31 cellular contexts compared by ENCODE assay signal in genomic region chr2:200791905-200792304, GRCh38.
"Had no signal": no experiment of that assay in that cellular context is flagged by ENCODE, and none has a peak within 500 bp of the region (broad histone marks: within the 10 kb centered on the region; RNA-seq: fewer than 3 reads in every experiment).

No MANE protein-coding gene starts in this region.

- H3K4me2 ChIP-seq: KMS-11, SK-N-SH had no signal

- FAIRE-seq: TTC549 had no signal

- H3K27ac ChIP-seq: ascending aorta, cardiac muscle cell, KMS-11, SJSA1 had no signal

- H3K4me3 ChIP-seq: ascending aorta, cardiac muscle cell, SJSA1 had no signal

- H3K27me3 ChIP-seq: ascending aorta, cardiac muscle cell, SJSA1 had no signal

- H3K36me3 ChIP-seq: ascending aorta, cardiac muscle cell, SJSA1 had no signal

- DNase-seq: activated CD4-positive, alpha-beta T cell treated with anti-CD3 and anti-CD28 coated beads, Interleukin-2, amount 10 ng/mL, durations not matched to agents 24 days and 14 days; activated CD4-positive, alpha-beta T cell treated with anti-CD3 and anti-CD28 coated beads, Interleukin-2, amount 50 U/mL, for 4 hours; activated CD8-positive, alpha-beta T cell treated with anti-CD3 and anti-CD28 coated beads for 36 hours; activated effector memory CD4-positive, alpha-beta T cell treated with anti-CD3 and anti-CD28 coated beads, Interleukin-2, amount 50 U/mL, for 16 hours; activated naive CD4-positive, alpha-beta T cell; activated naive CD4-positive, alpha-beta T cell treated with anti-CD3 and anti-CD28 coated beads, Interleukin-2, amount 50 U/mL, for 16 hours; activated naive CD8-positive, alpha-beta T cell treated with anti-CD3 and anti-CD28 coated beads for 36 hours; activated T-cell treated with anti-CD3 and anti-CD28 coated beads, Interleukin-2, amount 50 U/mL, for 1 hour; activated T-cell treated with anti-CD3 and anti-CD28 coated beads, Interleukin-2, amount 50 U/mL, for 72 hours; amygdala; MM.1S; MV-4-11; NCI-H1092; NCI-H1417; NCI-H146; NCI-H187; NCI-H2029 treated with DMSO at 0.1 percent for 48 hours; NCI-H2107; NCI-H2171; NCI-H510A; NCI-H526; NCI-H748 treated with DMSO at 0.1 percent for 48 hours; NK-92 treated with Interleukin-12 subunit alpha and Interleukin-12 subunit beta, amount 100 ng/mL, for 24 hours; SHP77 treated with DMSO at 0.1 percent for 48 hours; SK-N-SH had no signal

- H3K9me3 ChIP-seq: ascending aorta, SJSA1, SK-N-SH had no signal

- ATAC-seq: activated CD8-positive, alpha-beta T cell treated with anti-CD3 and anti-CD28 coated beads for 36 hours; activated T-cell treated with anti-CD3 and anti-CD28 coated beads, Interleukin-2, amount 50 U/mL, for 72 hours; activated T-helper 17 cell treated with anti-CD3 and anti-CD28 coated beads, Interleukin-2, amount 50 U/mL, for 72 hours had no signal
